Comparison of ENCODE assay signal across 26 cellular contexts in genomic region chr7:150824379-150825177, GRCh38. TPM values are rescaled to one million over a fixed set of nuclear protein-coding genes. Genes with fewer than 3 reads are reported as not detected.
DNase-seq lines count a peak whose midpoint lies in the region; ATAC-seq, FAIRE-seq and TF ChIP-seq lines count a peak whose summit lies in the region.
"Had no signal": no experiment of that assay in that cellular context is flagged by ENCODE, and none has a peak within 500 bp of the region (broad histone marks: within the 10 kb centered on the region; RNA-seq: fewer than 3 reads in every experiment).

No MANE protein-coding gene starts in this region.

- no peak overlapping the region for H4K5ac ChIP-seq in H1 (ENCODE audit: insufficient read length, low read depth, low read length)

- H4K8ac ChIP-seq in H1 (ENCODE audit: extremely low read depth, insufficient read depth, low read length): 0 out of 2 replicates have a peak overlapping the region, but pooled peaks have one; percentile 29
- no peak overlapping the region for H4K8ac ChIP-seq in neuronal stem cell (ENCODE audit: low read depth, low read length)

- intact Hi-C loops in pancreas (cut with DNase I): no loop called here

- H3K27ac ChIP-seq in H1 (ENCODE audit: low read depth, low read length): no peak overlapping the region
- H3K27ac ChIP-seq in neuronal stem cell (replicated peaks; ENCODE audit: low read length): no peak overlapping the region
- no peak overlapping the region for H3K27ac ChIP-seq in pancreas
- H3K27ac ChIP-seq: foreskin keratinocyte, SJCRH30, spleen, tibial artery had no signal

- H2BK15ac ChIP-seq in H1 (ENCODE audit: low read length): no peak overlapping the region
- H2BK15ac ChIP-seq in neuronal stem cell (ENCODE audit: low read length): no peak overlapping the region

- H3K18ac ChIP-seq in H1 (ENCODE audit: extremely low read depth, low read length): no peak overlapping the region
- H3K18ac ChIP-seq in neuronal stem cell (ENCODE audit: low read length): no peak overlapping the region

- TF ChIP-seq CTCF in H1 (IDR thresholded peaks at IDR 0.05; ENCODE audit: control extremely low read depth in 1 of 3, insufficient read depth in 1 of 3, low read depth in 1 of 3, low read length in 3 of 3): no peak
- TF ChIP-seq CTCF in pancreas (IDR thresholded peaks at IDR 0.05): no peak

- DNase-seq in H7 (peak; percentile 66), NAMALWA (ENCODE audit: low spot score) (peak; percentile 14), H1 (ENCODE audit: low read depth in 1 of 2, low spot score in 2 of 2) (no peak), neuronal stem cell (ENCODE audit: low spot score) (no peak), pancreas (no peak), HuH-7 (ENCODE audit: low spot score) (no peak)
- DNase-seq: activated CD4-positive, alpha-beta T cell treated with anti-CD3 and anti-CD28 coated beads, Interleukin-2, amount 50 U/mL, for 48 hours; activated CD8-positive, alpha-beta memory T cell treated with anti-CD3 and anti-CD28 coated beads, Interleukin-2, amount 50 U/mL, for 48 hours; activated naive CD8-positive, alpha-beta T cell treated with anti-CD3 and anti-CD28 coated beads, Interleukin-2, amount 10 ng/mL, durations not matched to agents 7 days and 5 days; CD4-positive, alpha-beta memory T cell; cerebellar nuclear complex; DMS79; effector CD4-positive, alpha-beta T cell; foreskin keratinocyte; KBM-7; kidney; MV-4-11; NCI-H1694; SJCRH30; spleen; stimulated activated CD4-positive, alpha-beta T cell treated with anti-CD3 and anti-CD28 coated beads, Interleukin-4, amount 100 ng/mL, for 24 hours; T-helper 2 cell; tibial artery had no signal

- H4K91ac ChIP-seq in H1 (replicated peaks; ENCODE audit: insufficient read length, low read length) (no peak overlapping the region), neuronal stem cell (ENCODE audit: low read depth, low read length, poor library complexity) (no peak overlapping the region)

- no peaks in the 10 kb centered on the region for H4K20me1 ChIP-seq in H1 (replicated peaks in 1 of 2; ENCODE audit: control insufficient read depth in 1 of 2, insufficient read depth in 2 of 2, low read length in 2 of 2)

- TF ChIP-seq EP300 in H1 (IDR thresholded peaks at IDR 0.05; ENCODE audit: borderline replicate concordance in 1 of 2, low read depth in 2 of 2, low read length in 2 of 2): no peak

- no peak overlapping the region for H2BK20ac ChIP-seq in H1 (ENCODE audit: low read length)

- H3K23ac ChIP-seq in H1 (ENCODE audit: insufficient read length) (no peak overlapping the region), neuronal stem cell (ENCODE audit: low read depth, low read length, poor library complexity) (no peak overlapping the region)

- H3K9ac ChIP-seq in H1 (replicated peaks in 1 of 4; ENCODE audit: extremely low read depth in 1 of 4, low read depth in 3 of 4, low read length in 3 of 4) (no peak overlapping the region), neuronal stem cell (ENCODE audit: low read depth, low read length, poor library complexity) (no peak overlapping the region)

- H2BK5ac ChIP-seq in H1 (ENCODE audit: low read depth, low read length) (no peak overlapping the region), neuronal stem cell (ENCODE audit: low read length) (peak overlapping the region; percentile 20)

- H3K4me1 ChIP-seq in H1 (replicated peaks in 1 of 4; ENCODE audit: control insufficient read depth in 3 of 4, insufficient read depth in 4 of 4, low read length in 3 of 4) (peaks cover 0 to 7% (median 0%) of the 10 kb centered on the region in 4 experiments; a peak in 3 of 7 replicates), neuronal stem cell (ENCODE audit: control insufficient read depth in 2 of 2, insufficient read depth in 1 of 2, low read depth in 1 of 2, low read length in 2 of 2) (peaks cover 0 to 3% of the 10 kb centered on the region in 2 donors), pancreas (no peaks in the 10 kb centered on the region)
- H3K4me1 ChIP-seq: foreskin keratinocyte, SJCRH30, spleen, tibial artery had no signal

- H2BK12ac ChIP-seq in H1 (ENCODE audit: low read depth, low read length) (no peak overlapping the region), neuronal stem cell (ENCODE audit: low read length) (no peak overlapping the region)

- H3K4me3 ChIP-seq in H7 (ENCODE audit: insufficient read depth, low read depth, low read length) (no peak overlapping the region), H1 (ENCODE audit: extremely low read depth in 1 of 4, insufficient read depth in 2 of 4, low read depth in 3 of 4, low read length in 4 of 4) (no peak overlapping the region), neuronal stem cell (ENCODE audit: low read length in 2 of 2) (no peak overlapping the region), pancreas (no peak overlapping the region)
- H3K4me3 ChIP-seq: SJCRH30, spleen, tibial artery had no signal

- no peak overlapping the region for H3K14ac ChIP-seq in H1 (ENCODE audit: insufficient read length)
- no peak overlapping the region for H3K14ac ChIP-seq in neuronal stem cell (ENCODE audit: low read length)

- H3K36me3 ChIP-seq in H7 (replicated peaks; ENCODE audit: control insufficient read depth, insufficient read depth, low read length): no peaks in the 10 kb centered on the region
- no peaks in the 10 kb centered on the region for H3K36me3 ChIP-seq in H1 (ENCODE audit: control insufficient read depth in 2 of 4, insufficient read depth in 4 of 4, low read length in 3 of 4)
- no peaks in the 10 kb centered on the region for H3K36me3 ChIP-seq in neuronal stem cell (replicated peaks in 1 of 2; ENCODE audit: control insufficient read depth in 2 of 2, insufficient read depth in 2 of 2, low read length in 2 of 2)
- no peaks in the 10 kb centered on the region for H3K36me3 ChIP-seq in pancreas
- H3K36me3 ChIP-seq: SJCRH30, spleen, tibial artery had no signal

- H3K27me3 ChIP-seq in H7 (ENCODE audit: control insufficient read depth, insufficient read depth, low read length) (no peaks in the 10 kb centered on the region), H1 (replicated peaks in 1 of 4; ENCODE audit: control insufficient read depth in 3 of 4, extremely low read depth in 1 of 4, insufficient read depth in 3 of 4, low read length in 3 of 4) (no peaks in the 10 kb centered on the region; a peak in 2 of 7 replicates), neuronal stem cell (ENCODE audit: control insufficient read depth in 3 of 3, insufficient read depth in 3 of 3, low read depth in 1 of 3, low read length in 3 of 3) (no peaks in the 10 kb centered on the region), pancreas (no peaks in the 10 kb centered on the region)
- H3K27me3 ChIP-seq: SJCRH30, spleen, tibial artery had no signal

- H3K9me3 ChIP-seq in H1 (ENCODE audit: insufficient read depth in 2 of 2, low read depth in 1 of 2, low read length in 1 of 2): no peaks in the 10 kb centered on the region; a peak in 1 of 4 replicates
- H3K9me3 ChIP-seq in neuronal stem cell (replicated peaks in 1 of 2; ENCODE audit: control insufficient read depth in 2 of 2, insufficient read depth in 1 of 2, low read depth in 1 of 2, low read length in 2 of 2): no peaks in the 10 kb centered on the region
- H3K9me3 ChIP-seq in pancreas: no peaks in the 10 kb centered on the region
- H3K9me3 ChIP-seq: SJCRH30 had no signal

- CTCF ChIA-PET in H1 (lab: Charles Lee; ENCODE audit: partially characterized antibody): interaction anchor here (1.2 to 1.9 kb wide), 2 partner anchors 21 to 53 kb away, joined by 3 to 9 read pairs; no protein-coding TSS in a partner anchor

- 91% methylated on average over 17 of the region's 20 CpGs; no CpG with 5 or more reads in 1 of the 2 experiments for WGBS in H1 (ENCODE audit: extremely low coverage in 1 of 2, insufficient coverage in 1 of 2, insufficient read length in 1 of 2, insufficient replicate concordance in 2 of 2, low coverage in 1 of 2, low lambda C conversion rate in 2 of 2, missing lambda C conversion rate in 1 of 2), 2 experiments
- WGBS in neuronal stem cell (ENCODE audit: extremely low coverage in 2 of 2, insufficient read length in 2 of 2, insufficient replicate concordance in 1 of 2), 2 donors: no CpG with 5 or more reads among the region's 20 CpGs
- 87 to 89% methylated on average over 20 of the region's 20 CpGs for WGBS in pancreas, 2 donors

- no peak overlapping the region for H2BK120ac ChIP-seq in H1 (replicated peaks; ENCODE audit: low read depth, low read length)
- H2BK120ac ChIP-seq in neuronal stem cell (ENCODE audit: low read depth, low read length): no peak overlapping the region

- H2AK5ac ChIP-seq in H1 (ENCODE audit: low read depth, low read length) (no peak overlapping the region), neuronal stem cell (ENCODE audit: low read depth, low read length) (no peak overlapping the region)

- H3K23me2 ChIP-seq in H1 (ENCODE audit: low read depth, low read length): no peaks in the 10 kb centered on the region

- no peak overlapping the region for H3K56ac ChIP-seq in H1 (replicated peaks; ENCODE audit: insufficient read length, low read depth, low read length)

- ATAC-seq in HG03442 (IDR thresholded peaks at IDR 0.05; ENCODE audit: unreplicated experiment) (no peak), pancreas (no peak)
- ATAC-seq: foreskin keratinocyte had no signal

- H3K4me2 ChIP-seq in H1 (ENCODE audit: insufficient read depth in 1 of 2, low read depth in 2 of 2, low read length in 2 of 2) (no peak overlapping the region), neuronal stem cell (ENCODE audit: insufficient read depth, low read length, poor library complexity, severe bottlenecking) (no peak overlapping the region)

- POLR2A ChIA-PET in H1 (lab: Charles Lee; ENCODE audit: partially characterized antibody): no interaction called here

- no peaks in the 10 kb centered on the region; the same call in 1 of the 2 replicates for H3K79me1 ChIP-seq in H1 (ENCODE audit: low read depth, low read length)
- no peaks in the 10 kb centered on the region for H3K79me1 ChIP-seq in neuronal stem cell (ENCODE audit: low read depth, low read length)

- no peak for FAIRE-seq in H1 (lab: Jason Lieb, UNC)
- no peak for FAIRE-seq in pancreas (lab: Jason Lieb, UNC)
- FAIRE-seq: GM19239, kidney had no signal

- H2AFZ ChIP-seq in H1 (ENCODE audit: low read length): no peak overlapping the region
- no peak overlapping the region for H2AFZ ChIP-seq in neuronal stem cell (ENCODE audit: low read length)

- no peak overlapping the region for H3K4ac ChIP-seq in H1 (replicated peaks; ENCODE audit: insufficient read length, low read depth, low read length)
- H3K4ac ChIP-seq in neuronal stem cell (ENCODE audit: low read length): no peak overlapping the region

- H3K79me2 ChIP-seq in H1 (ENCODE audit: control insufficient read depth in 1 of 2, insufficient read depth in 2 of 2, low read length in 2 of 2): no peaks in the 10 kb centered on the region

- TF ChIP-seq POLR2A in H1 (IDR thresholded peaks at IDR 0.05; ENCODE audit: control extremely low read depth in 1 of 2, low read depth in 2 of 2, low read length in 2 of 2): no peak

- TF ChIP-seq RAD21 in H1 (IDR thresholded peaks at IDR 0.05 in 1 of 2, conservative IDR thresholded peaks at IDR 0.05 in 1 of 2; ENCODE audit: low read depth in 2 of 2, low read length in 2 of 2): no peak

RNA-seq across cellular contexts. Expression of gene TMEM176A, which starts 24.0 kb away (rescaled TPM):
- not detected in 2 replicates for total RNA-seq in H7 (2014; rRNA removed; shearing (Covaris generic))
- 0.90 and 1.3 TPM in 2 replicates for total RNA-seq in H1 (2021; fragmentation: NEBNext Ultra II Directional; extraction: Animal tissue kit (Norgen Biotek cat#: 25700))
- polyA plus RNA-seq in H1 (2011; rRNA removed) (0.71 and 1.5 TPM in 2 replicates), pancreas (10 to 100 TPM; 17.4 to 66.9 TPM)
- polyA plus RNA-seq in H1 (2011; cell fraction: cytosol; rRNA removed): 0.45 TPM
- 0.81 TPM for polyA plus RNA-seq in H1 (2011; cell fraction: nucleus; rRNA removed)
- polyA plus RNA-seq in H1 (2012, experiment 1 of 2): 0.39 to 1.4 TPM (median 1.0 TPM) in 4 replicates
- polyA plus RNA-seq in H1 (2012, experiment 2 of 2): 1.4 TPM
- polyA plus RNA-seq in H1 (2013, experiment 1 of 2): 0.69 TPM
- 0.75 TPM for polyA plus RNA-seq in H1 (2013, experiment 2 of 2)
- polyA minus RNA-seq in H1 (2011; rRNA and poly(A)+ RNA removed): 0.78 TPM in 1 of 2 replicates, not detected in the other
- polyA minus RNA-seq in H1 (2011; cell fraction: cytosol; rRNA and poly(A)+ RNA removed): not detected
- not detected for polyA minus RNA-seq in H1 (2011; cell fraction: nucleus; rRNA and poly(A)+ RNA removed)
- polyA plus RNA-seq in neuronal stem cell (2013, experiment 1 of 2): 0.59 TPM
- 0.53 TPM for polyA plus RNA-seq in neuronal stem cell (2013, experiment 2 of 2)
- 10 to 100 TPM; 13.8 to 27.7 (median 17.7) TPM for total RNA-seq in pancreas
- total RNA-seq: activated T-helper 2 cell treated with anti-CD3 and anti-CD28 coated beads, Interferon-gamma antibody, Interleukin-2, Interleukin-4, amounts not matched to agents 10 μg/mL and 5 μg/mL and 100 μg/mL, durations not matched to agents 14 hours and 24 hours and 36 hours; foreskin keratinocyte; SJCRH30 had no signal
- polyA plus RNA-seq: foreskin keratinocyte had no signal

RNA-seq across cellular contexts. Expression of gene TMEM176B, which starts 24.4 kb away (rescaled TPM):
- total RNA-seq in H7 (2014; rRNA removed; shearing (Covaris generic)): 0.37 and 0.80 TPM in 2 replicates
- 1.2 TPM in 2 replicates for total RNA-seq in H1 (2021; fragmentation: NEBNext Ultra II Directional; extraction: Animal tissue kit (Norgen Biotek cat#: 25700))
- polyA plus RNA-seq in H1 (2011; rRNA removed) (2.1 and 2.2 TPM in 2 replicates), pancreas (10 to 100 TPM; 16.4 to 83.9 TPM)
- 1.7 TPM for polyA plus RNA-seq in H1 (2011; cell fraction: cytosol; rRNA removed)
- polyA plus RNA-seq in H1 (2011; cell fraction: nucleus; rRNA removed): 1.9 TPM
- 0.48 to 1.3 TPM (median 1.2 TPM) in 4 replicates for polyA plus RNA-seq in H1 (2012, experiment 1 of 2)
- polyA plus RNA-seq in H1 (2012, experiment 2 of 2): 1.3 TPM
- polyA plus RNA-seq in H1 (2013, experiment 1 of 2): 0.91 TPM
- 0.87 TPM for polyA plus RNA-seq in H1 (2013, experiment 2 of 2)
- polyA minus RNA-seq in H1 (2011; rRNA and poly(A)+ RNA removed): 1.0 TPM in 1 of 2 replicates, not detected in the other
- not detected for polyA minus RNA-seq in H1 (2011; cell fraction: cytosol; rRNA and poly(A)+ RNA removed)
- polyA minus RNA-seq in H1 (2011; cell fraction: nucleus; rRNA and poly(A)+ RNA removed): not detected
- polyA plus RNA-seq in neuronal stem cell (2013, experiment 1 of 2): 1.2 TPM
- polyA plus RNA-seq in neuronal stem cell (2013, experiment 2 of 2): 1.1 TPM
- 10 to 100 TPM; 20.9 to 41.2 (median 30.5) TPM for total RNA-seq in pancreas
- total RNA-seq: foreskin keratinocyte, SJCRH30 had no signal
- polyA plus RNA-seq: CD4-positive, alpha-beta memory T cell; foreskin keratinocyte had no signal

RNA-seq across cellular contexts. Expression of gene AOC1, which starts 27.7 kb away (rescaled TPM):
- not detected in 2 replicates for total RNA-seq in H7 (2014; rRNA removed; shearing (Covaris generic))
- 0.15 and 0.48 TPM in 2 replicates for total RNA-seq in H1 (2021; fragmentation: NEBNext Ultra II Directional; extraction: Animal tissue kit (Norgen Biotek cat#: 25700))
- polyA plus RNA-seq in H1 (2011; rRNA removed) (0.17 TPM in 2 replicates), pancreas (under 1 TPM; 0.21 to 0.30 TPM)
- polyA plus RNA-seq in H1 (2011; cell fraction: cytosol; rRNA removed): 0.06 TPM
- 0.16 TPM for polyA plus RNA-seq in H1 (2011; cell fraction: nucleus; rRNA removed)
- polyA plus RNA-seq in H1 (2012, experiment 1 of 2): 0.17 to 0.21 TPM (median 0.21 TPM) in 3 of 4 replicates, not detected in the other
- 0.20 TPM for polyA plus RNA-seq in H1 (2012, experiment 2 of 2)
- polyA plus RNA-seq in H1 (2013, experiment 1 of 2): 0.16 TPM
- polyA plus RNA-seq in H1 (2013, experiment 2 of 2): 0.17 TPM
- 0.09 TPM in 1 of 2 replicates, not detected in the other for polyA minus RNA-seq in H1 (2011; rRNA and poly(A)+ RNA removed)
- not detected for polyA minus RNA-seq in H1 (2011; cell fraction: cytosol; rRNA and poly(A)+ RNA removed)
- polyA minus RNA-seq in H1 (2011; cell fraction: nucleus; rRNA and poly(A)+ RNA removed): 0.40 TPM
- polyA plus RNA-seq in neuronal stem cell (2013, experiment 1 of 2): not detected
- not detected for polyA plus RNA-seq in neuronal stem cell (2013, experiment 2 of 2)
- total RNA-seq in pancreas: 1 to 10 TPM in 1 of 6 donors, under 1 TPM in 5; 0.12 to 7.1 (median 0.46) TPM
- total RNA-seq: activated naive CD8-positive, alpha-beta T cell treated with anti-CD3 and anti-CD28 coated beads, Interleukin-2, amount 10 ng/mL, durations not matched to agents 7 days and 5 days; CD4-positive, alpha-beta memory T cell; foreskin keratinocyte; SJCRH30 had no signal
- polyA plus RNA-seq: CD4-positive, alpha-beta memory T cell; foreskin keratinocyte had no signal

Comparison
In these comparisons a context has a peak if more than half of its experiments do, and no peak if none do; other contexts are left out.
1. DNase-seq: peak in H7 (single experiment) and NAMALWA (single experiment); none in H1 (0 of 2), neuronal stem cell (single experiment), pancreas (0 of 6) and HuH-7 (single experiment).